ENCODE assay signal across 19 cellular contexts in the genomic region with DNA sequence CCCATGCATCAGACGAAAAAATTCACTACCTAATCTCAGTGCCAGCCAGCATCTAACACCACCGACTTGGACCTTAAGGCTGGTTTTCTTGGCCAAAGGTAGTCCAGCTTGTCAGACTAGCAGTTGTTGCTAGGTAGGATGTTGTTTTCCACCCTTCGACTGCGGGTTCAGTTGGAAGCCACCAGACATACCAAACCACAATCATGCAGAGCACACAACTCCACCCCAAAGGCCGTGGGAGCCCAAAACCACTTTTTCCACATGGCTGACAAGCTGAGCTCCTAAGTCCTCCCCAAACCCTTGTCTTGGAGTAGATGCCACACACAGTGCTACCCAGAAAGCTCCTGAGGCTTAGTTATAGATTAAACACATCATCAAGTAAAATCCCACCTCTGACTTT. TPM values are rescaled to one million over a fixed set of nuclear protein-coding genes. Genes with fewer than 3 reads are reported as not detected.
DNase-seq lines count a peak whose midpoint lies in the region; ATAC-seq and TF ChIP-seq lines count a peak whose summit lies in the region.
"Had no signal": no experiment of that assay in that cellular context is flagged by ENCODE, and none has a peak within 500 bp of the region (broad histone marks: within the 10 kb centered on the region; RNA-seq: fewer than 3 reads in every experiment).

No MANE protein-coding gene starts in this region.

- H3K27me3 Mint-ChIP-seq in chondrocyte (ENCODE audit: low read depth) (no peaks in the 10 kb centered on the region), CD14-positive monocyte (ENCODE audit: low read depth in 3 of 3) (peaks cover 0 to 1% (median 0%) of the 10 kb centered on the region in 3 donors)
- H3K27me3 Mint-ChIP-seq: CD8-positive, alpha-beta memory T cell; IgD-negative memory B cell had no signal

- H3K27ac Mint-ChIP-seq in chondrocyte (ENCODE audit: unreplicated experiment) (peak overlapping the region; percentile 58), CD14-positive monocyte (no peak overlapping the region)
- H3K27ac Mint-ChIP-seq: CD8-positive, alpha-beta memory T cell; IgD-negative memory B cell had no signal

- no peak overlapping the region for H2BK15ac ChIP-seq in mesenchymal stem cell (ENCODE audit: low read depth, poor library complexity, severe bottlenecking)

- peaks cover 14% of the 10 kb centered on the region for H3K79me1 ChIP-seq in mesenchymal stem cell (replicated peaks; ENCODE audit: low read length, poor library complexity, severe bottlenecking)

- peaks cover 60% of the 10 kb centered on the region for H3K4me1 Mint-ChIP-seq in chondrocyte (ENCODE audit: low read depth)
- no peaks in the 10 kb centered on the region for H3K4me1 Mint-ChIP-seq in CD14-positive monocyte
- H3K4me1 Mint-ChIP-seq: CD8-positive, alpha-beta memory T cell; IgD-negative memory B cell had no signal

- H2BK120ac ChIP-seq in mesenchymal stem cell (ENCODE audit: low read depth, low read length): no peak overlapping the region

- H3K36me3 ChIP-seq in mesenchymal stem cell (ENCODE audit: control insufficient read depth in 1 of 2, insufficient read depth in 2 of 2, low read depth in 1 of 2, low read length in 2 of 2): peaks cover 16 to 97% of the 10 kb centered on the region in 2 experiments
- H3K36me3 ChIP-seq in adrenal gland (replicated peaks in 1 of 2): peaks cover 0 to 14% of the 10 kb centered on the region in 2 donors
- peaks cover 3 to 19% of the 10 kb centered on the region in 2 donors for H3K36me3 ChIP-seq in body of pancreas (replicated peaks in 1 of 2; ENCODE audit: insufficient read depth in 1 of 2, low read depth in 2 of 2)

- no peak for TF ChIP-seq CTCF in AG09319 (IDR thresholded peaks at IDR 0.05; ENCODE audit: low read depth, low read length)
- no peak for TF ChIP-seq CTCF in chondrocyte (IDR thresholded peaks at IDR 0.05)
- no peak for TF ChIP-seq CTCF in adrenal gland (IDR thresholded peaks at IDR 0.05)
- no peak for TF ChIP-seq CTCF in body of pancreas (IDR thresholded peaks at IDR 0.05)
- TF ChIP-seq CTCF in CD14-positive monocyte (IDR thresholded peaks at IDR 0.05): no peak

- no peak overlapping the region for H3K14ac ChIP-seq in mesenchymal stem cell (ENCODE audit: low read length in 2 of 2)

- H4K8ac ChIP-seq in mesenchymal stem cell (ENCODE audit: low read length): no peak overlapping the region

- 97% methylated on average over 5 of the region's 5 CpGs for WGBS in mesenchymal stem cell
- WGBS in adrenal gland, 4 donors: 87 to 98% (median 95%) methylated on average over 5 of the region's 5 CpGs
- WGBS in body of pancreas, 2 donors: 84 to 95% methylated on average over 5 of the region's 5 CpGs

- no peak overlapping the region for H2AFZ ChIP-seq in mesenchymal stem cell (ENCODE audit: low read depth, low read length)

- ATAC-seq in body of pancreas: no peak
- ATAC-seq in HG03378 (IDR thresholded peaks at IDR 0.05; ENCODE audit: unreplicated experiment): no peak
- ATAC-seq: A549 had no signal

- no peak overlapping the region for H3K4me2 ChIP-seq in mesenchymal stem cell (ENCODE audit: low read length, poor library complexity, severe bottlenecking)
- H3K4me2 ChIP-seq: A549 had no signal

- H3K18ac ChIP-seq in mesenchymal stem cell (ENCODE audit: low read depth in 1 of 2, low read length in 2 of 2): no peak overlapping the region

- H2AK5ac ChIP-seq in mesenchymal stem cell (ENCODE audit: low read length, severe bottlenecking): peak overlapping the region; percentile 90

- peak overlapping the region; percentile 46 for H4K91ac ChIP-seq in mesenchymal stem cell (ENCODE audit: low read length)

- peak; percentile 56 for DNase-seq in AG09319 (ENCODE audit: extremely low read depth, low read depth)
- peak; percentile 30 for DNase-seq in M059J (ENCODE audit: low read depth)
- DNase-seq in chondrocyte (ENCODE audit: low spot score): no peak
- no peak for DNase-seq in mesenchymal stem cell
- DNase-seq in adrenal gland: no peak
- no peak for DNase-seq in body of pancreas
- DNase-seq in CD14-positive monocyte (ENCODE audit: low spot score): no peak
- DNase-seq: CD8-positive, alpha-beta memory T cell; DMS 273 treated with DMSO at 0.1 percent for 48 hours; EL; NCI-H2107; NCI-H226; NCI-H526; NK-92 treated with Interleukin-12 subunit alpha and Interleukin-12 subunit beta, amount 100 ng/mL, for 24 hours; OCI-M1 had no signal

- no peaks in the 10 kb centered on the region for H3K27me3 ChIP-seq in mesenchymal stem cell (ENCODE audit: control insufficient read depth in 1 of 2, insufficient read depth in 1 of 2, low read length in 2 of 2)
- no peaks in the 10 kb centered on the region for H3K27me3 ChIP-seq in adrenal gland
- H3K27me3 ChIP-seq in body of pancreas: no peaks in the 10 kb centered on the region

- H3K9me3 ChIP-seq in mesenchymal stem cell (ENCODE audit: control insufficient read depth, low read length) (no peaks in the 10 kb centered on the region), adrenal gland (replicated peaks in 1 of 3) (no peaks in the 10 kb centered on the region), body of pancreas (no peaks in the 10 kb centered on the region)
- H3K9me3 ChIP-seq: A549, HAP-1 had no signal

- H3K36me3 Mint-ChIP-seq in chondrocyte (ENCODE audit: low read depth): peaks cover 60% of the 10 kb centered on the region
- H3K36me3 Mint-ChIP-seq in CD14-positive monocyte: no peaks in the 10 kb centered on the region
- H3K36me3 Mint-ChIP-seq: CD8-positive, alpha-beta memory T cell; IgD-negative memory B cell had no signal

- H3K4ac ChIP-seq in mesenchymal stem cell (ENCODE audit: low read depth in 1 of 2, low read length in 2 of 2): no peak overlapping the region

- no peak overlapping the region for H3K23ac ChIP-seq in mesenchymal stem cell (ENCODE audit: low read length in 2 of 2)

- H2BK5ac ChIP-seq in mesenchymal stem cell (ENCODE audit: low read depth, low read length, poor library complexity, severe bottlenecking): no peak overlapping the region

- TF ChIP-seq POLR2A in adrenal gland (IDR thresholded peaks at IDR 0.05) (no peak), body of pancreas (IDR thresholded peaks at IDR 0.05) (no peak)

- no peaks in the 10 kb centered on the region for H3K9me3 Mint-ChIP-seq in chondrocyte (ENCODE audit: low read depth)
- peaks cover 0 to 8% (median 2%) of the 10 kb centered on the region in 7 donors for H3K9me3 Mint-ChIP-seq in CD14-positive monocyte

- no peak overlapping the region for H3K4me3 ChIP-seq in mesenchymal stem cell (ENCODE audit: insufficient read depth in 1 of 2, low read depth in 1 of 2, low read length in 2 of 2)
- no peak overlapping the region for H3K4me3 ChIP-seq in adrenal gland
- no peak overlapping the region for H3K4me3 ChIP-seq in body of pancreas
- H3K4me3 ChIP-seq: A549, HAP-1 had no signal

- no peak overlapping the region for H2BK12ac ChIP-seq in mesenchymal stem cell (ENCODE audit: low read length in 2 of 2)

- H3K27ac ChIP-seq in mesenchymal stem cell (ENCODE audit: low read length, poor library complexity, severe bottlenecking) (peak overlapping the region; percentile 85), adrenal gland (no peak overlapping the region), body of pancreas (no peak overlapping the region)
- H3K27ac ChIP-seq: A549 had no signal

- H3K9ac ChIP-seq in mesenchymal stem cell (ENCODE audit: low read length): no peak overlapping the region

- H3K4me3 Mint-ChIP-seq in chondrocyte (ENCODE audit: unreplicated experiment) (no peak overlapping the region), CD14-positive monocyte (no peak overlapping the region)
- H3K4me3 Mint-ChIP-seq: CD8-positive, alpha-beta memory T cell; IgD-negative memory B cell had no signal

- intact Hi-C loops in adrenal gland (cut with DNase I): no loop called here
- intact Hi-C loops in body of pancreas (cut with DNase I): no loop called here
- intact Hi-C loops in CD14-positive monocyte (cut with micrococcal nuclease): no loop called here

- peaks cover 8% of the 10 kb centered on the region for H3K4me1 ChIP-seq in mesenchymal stem cell (ENCODE audit: control insufficient read depth, insufficient read depth, low read depth, low read length)
- no peaks in the 10 kb centered on the region for H3K4me1 ChIP-seq in adrenal gland (replicated peaks in 1 of 2)
- peaks cover 17% of the 10 kb centered on the region for H3K4me1 ChIP-seq in body of pancreas

RNA-seq across cellular contexts. Expression of a gene that starts 46.8 kb away (rescaled TPM):
- total RNA-seq in M059J (2014; rRNA removed; shearing (Covaris generic)): 25.9 and 32.6 TPM in 2 replicates
- total RNA-seq in chondrocyte: 80.4 to 207 TPM (median 85.8 TPM) in 3 replicates
- 11.1 TPM for polyA plus RNA-seq in mesenchymal stem cell (2013, experiment 1 of 2)
- polyA plus RNA-seq in mesenchymal stem cell (2013, experiment 2 of 2): 11.7 TPM
- total RNA-seq in adrenal gland: 10 to 100 TPM in 1 of 8 donors, 1 to 10 TPM in 7; 1.8 to 11.8 (median 4.1) TPM
- polyA plus RNA-seq in adrenal gland: 1 to 10 TPM; 1.1 to 2.6 (median 1.8) TPM
- total RNA-seq in body of pancreas: 10 to 100 TPM; 68.6 to 71.6 TPM
- not detected for polyA plus RNA-seq in CD14-positive monocyte
- polyA plus RNA-seq: CD8-positive, alpha-beta memory T cell; IgD-negative memory B cell had no signal

Comparison
In these comparisons a context has a peak if more than half of its experiments do, and no peak if none do; other contexts are left out.
1. DNase-seq: peak in AG09319 (single experiment) and M059J (single experiment); none in chondrocyte (single experiment), mesenchymal stem cell (single experiment), adrenal gland (0 of 7), body of pancreas (0 of 4) and CD14-positive monocyte (single experiment).